ENCODE assay signal across 7 cellular contexts in the genomic region with DNA sequence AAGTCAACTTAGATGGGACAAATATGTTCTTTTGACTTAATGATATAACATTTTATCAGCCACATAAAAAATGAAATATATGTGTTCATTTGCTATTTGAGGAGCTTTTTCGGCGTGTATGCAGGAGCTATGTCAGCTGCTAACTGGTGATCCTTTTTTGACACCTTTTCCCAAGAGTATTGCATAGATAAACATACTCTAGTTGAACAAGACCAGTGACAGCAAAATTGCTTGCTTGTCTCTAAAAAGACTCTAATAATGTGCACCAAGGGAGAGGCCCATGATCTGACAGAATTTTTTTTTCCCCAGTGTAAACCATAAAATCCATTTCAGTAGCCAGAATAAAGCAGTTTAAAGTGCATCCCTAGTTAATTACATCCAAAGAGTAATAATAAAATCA.
"Had no signal": no experiment of that assay in that cellular context is flagged by ENCODE, and none has a peak within 500 bp of the region (broad histone marks: within the 10 kb centered on the region; RNA-seq: fewer than 3 reads in every experiment).

No MANE protein-coding gene starts in this region.

- H3K36me3 ChIP-seq: HAP-1 had no signal

- H3K27ac Mint-ChIP-seq: GM23338, HFFc6, IgD-negative memory B cell had no signal

- H3K4me1 Mint-ChIP-seq: GM23338 had no signal

- H3K4me1 ChIP-seq: HAP-1 had no signal

- H2AFZ ChIP-seq: GM23338 had no signal

- H3K4me2 ChIP-seq: GM23338 had no signal

- H3K9me3 Mint-ChIP-seq: GM23338, HFFc6 had no signal

- H3K27ac ChIP-seq: HL-60 had no signal

- ATAC-seq: GM23338, HepG2 had no signal

- H3K4me3 ChIP-seq: GM23338, HAP-1 had no signal

- H3K9me3 ChIP-seq: HAP-1 had no signal

- DNase-seq: HFFc6, KBM-7 had no signal

- H3K4me3 Mint-ChIP-seq: GM23338, HFFc6, IgD-negative memory B cell had no signal
